In the genomic region with DNA sequence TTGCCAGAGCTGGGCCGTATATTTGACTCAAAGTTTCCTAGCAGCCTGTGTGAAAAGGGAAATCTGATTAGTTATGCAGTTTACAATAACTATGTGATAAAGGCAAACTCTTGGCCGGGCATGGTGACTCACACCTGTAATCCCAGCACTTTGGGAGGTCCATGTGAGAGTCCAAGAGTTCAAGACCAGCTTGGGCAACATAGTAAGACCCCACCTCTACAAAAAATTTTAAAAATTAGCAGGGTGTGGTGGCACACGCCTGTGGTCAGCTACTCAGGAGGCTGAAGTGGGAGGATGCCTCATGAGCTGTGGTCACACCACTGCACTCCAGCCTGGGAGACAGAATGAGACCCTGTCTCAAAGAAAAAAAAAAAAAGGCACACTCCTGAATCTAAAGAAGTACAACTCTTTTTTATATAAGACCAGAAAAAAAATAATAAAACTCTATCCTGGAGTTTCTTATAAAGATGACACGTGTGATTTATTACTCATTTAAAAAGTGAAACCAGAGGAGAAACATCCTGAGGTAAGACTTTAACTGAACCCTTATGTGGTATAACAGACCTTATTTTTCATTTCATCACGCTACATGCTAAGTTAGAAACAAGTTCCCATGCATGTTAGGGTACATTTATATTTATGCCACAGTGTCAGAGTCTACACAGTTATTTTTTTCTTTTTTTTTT, we compare ENCODE assay signal across 8 cellular contexts. TPM values are rescaled to one million over a fixed set of nuclear protein-coding genes. Genes with fewer than 3 reads are reported as not detected.
A peak's percentile ranks its signal among the peaks of the same experiment; 100 is the strongest.
DNase-seq lines count a peak whose midpoint lies in the region; ATAC-seq and TF ChIP-seq lines count a peak whose summit lies in the region.

No MANE protein-coding gene starts in this region.

- H3K9ac ChIP-seq in KMS-11 = peak overlapping the region; percentile 93; the same call in 1 of the 2 replicates

- no peaks in the 10 kb centered on the region for H3K79me2 ChIP-seq in ACC112 (ENCODE audit: control insufficient read depth, insufficient read depth, low read length, unreplicated experiment)
- no peaks in the 10 kb centered on the region for H3K79me2 ChIP-seq in KMS-11 (ENCODE audit: insufficient read depth, low read depth)

- no peaks in the 10 kb centered on the region for H4K20me1 ChIP-seq in KMS-11 (ENCODE audit: insufficient read depth)

- TF ChIP-seq POLR2A in testis (IDR thresholded peaks at IDR 0.05) = no peak

- H3K27me3 ChIP-seq in ACC112 (ENCODE audit: insufficient read depth, low read length) (no peaks in the 10 kb centered on the region), KMS-11 (ENCODE audit: insufficient read depth, low read depth) (no peaks in the 10 kb centered on the region), testis (no peaks in the 10 kb centered on the region)

- peak; percentile 43 for DNase-seq in activated T-helper 2 cell treated with anti-CD3 and anti-CD28 coated beads, Interferon-gamma antibody, Interleukin-2, Interleukin-4, amounts not matched to agents 10 μg/mL and 5 μg/mL and 100 μg/mL, durations not matched to agents 14 hours and 24 hours and 36 hours (ENCODE audit: low spot score)
- DNase-seq in stimulated activated effector memory CD8-positive, alpha-beta T cell treated with anti-CD3 and anti-CD28 coated beads, Interleukin-12 subunit alpha, Interleukin-12 subunit beta, amount 100 ng/mL, for 72 hours (ENCODE audit: low spot score in 2 of 2) = peak; percentile 20 to 67
- no peak for DNase-seq in NCI-H526 treated with DMSO at 0.1 percent for 48 hours (lab: John Stamatoyannopoulos, UW)
- no peak for DNase-seq in testis
- no peak for DNase-seq in head of caudate nucleus

- H3K27ac ChIP-seq in ACC112 (ENCODE audit: low read depth, low read length) (peak overlapping the region; percentile 4; the same call in 1 of the 2 replicates), KMS-11 (peak overlapping the region; percentile 100), testis (no peak overlapping the region)

- H3K4me1 ChIP-seq in ACC112 (ENCODE audit: control insufficient read depth, insufficient read depth, low read length, unreplicated experiment) (peaks cover 25% of the 10 kb centered on the region), KMS-11 (ENCODE audit: low read depth, poor library complexity, severe bottlenecking) (peaks cover 71% of the 10 kb centered on the region), testis (no peaks in the 10 kb centered on the region)

- H3K4me3 Mint-ChIP-seq in activated T-helper 2 cell treated with anti-CD3 and anti-CD28 coated beads, Interferon-gamma antibody, Interleukin-2, Interleukin-4, amounts not matched to agents 10 μg/mL and 5 μg/mL and 100 μg/mL, durations not matched to agents 14 hours and 24 hours and 36 hours (ENCODE audit: low read depth) = no peak overlapping the region
- peak overlapping the region; percentile 73 for H3K4me3 Mint-ChIP-seq in stimulated activated effector memory CD8-positive, alpha-beta T cell treated with anti-CD3 and anti-CD28 coated beads, Interleukin-12 subunit alpha, Interleukin-12 subunit beta, amount 100 ng/mL, for 72 hours

- 88 to 90% methylated on average over 5 of the region's 5 CpGs for WGBS in testis, 2 donors

- H3K9me3 Mint-ChIP-seq in activated T-helper 2 cell treated with anti-CD3 and anti-CD28 coated beads, Interferon-gamma antibody, Interleukin-2, Interleukin-4, amounts not matched to agents 10 μg/mL and 5 μg/mL and 100 μg/mL, durations not matched to agents 14 hours and 24 hours and 36 hours = no peaks in the 10 kb centered on the region
- no peaks in the 10 kb centered on the region for H3K9me3 Mint-ChIP-seq in stimulated activated effector memory CD8-positive, alpha-beta T cell treated with anti-CD3 and anti-CD28 coated beads, Interleukin-12 subunit alpha, Interleukin-12 subunit beta, amount 100 ng/mL, for 72 hours

- H2AFZ ChIP-seq in ACC112 (ENCODE audit: low read length, unreplicated experiment) = no peak overlapping the region
- H2AFZ ChIP-seq in KMS-11 (ENCODE audit: low read depth) = peak overlapping the region; percentile 59; the same call in 1 of the 2 replicates

- peak overlapping the region; percentile 97 for H3K4me2 ChIP-seq in KMS-11

- TF ChIP-seq CTCF in KMS-11 (conservative IDR thresholded peaks at IDR 0.05; ENCODE audit: low read depth, low read length) = no peak
- TF ChIP-seq CTCF in testis (IDR thresholded peaks at IDR 0.05) = no peak

- intact Hi-C loops in activated T-helper 2 cell treated with anti-CD3 and anti-CD28 coated beads, Interferon-gamma antibody, Interleukin-2, Interleukin-4, amounts not matched to agents 10 μg/mL and 5 μg/mL and 100 μg/mL, durations not matched to agents 14 hours and 24 hours and 36 hours (cut with micrococcal nuclease) = loop anchor here (1.0 to 5.0 kb wide), 6 partner anchors 8 to 389 kb away; a partner anchor contains a TSS
- intact Hi-C loops in testis (cut with DNase I; ENCODE audit: low total_unique reads) (no loop called here), head of caudate nucleus (cut with DNase I) (no loop called here)

- no peak overlapping the region for H3K4me3 ChIP-seq in ACC112 (ENCODE audit: low read depth, low read length)
- no peak overlapping the region for H3K4me3 ChIP-seq in KMS-11 (IDR thresholded peaks at IDR 0.05; ENCODE audit: insufficient read depth, low read depth, low read length)
- H3K4me3 ChIP-seq in testis = no peak overlapping the region

- H3K36me3 ChIP-seq in ACC112 (ENCODE audit: insufficient read depth, low read length) = no peaks in the 10 kb centered on the region
- H3K36me3 ChIP-seq in KMS-11 (ENCODE audit: insufficient read depth) = no peaks in the 10 kb centered on the region
- no peaks in the 10 kb centered on the region for H3K36me3 ChIP-seq in testis (ENCODE audit: low read depth, missing control alignments)

- H3K4me1 Mint-ChIP-seq in activated T-helper 2 cell treated with anti-CD3 and anti-CD28 coated beads, Interferon-gamma antibody, Interleukin-2, Interleukin-4, amounts not matched to agents 10 μg/mL and 5 μg/mL and 100 μg/mL, durations not matched to agents 14 hours and 24 hours and 36 hours (ENCODE audit: low read depth) = peaks cover 47% of the 10 kb centered on the region
- H3K4me1 Mint-ChIP-seq in stimulated activated effector memory CD8-positive, alpha-beta T cell treated with anti-CD3 and anti-CD28 coated beads, Interleukin-12 subunit alpha, Interleukin-12 subunit beta, amount 100 ng/mL, for 72 hours = peaks cover 31% of the 10 kb centered on the region

- peaks cover 28% of the 10 kb centered on the region for H3K36me3 Mint-ChIP-seq in activated T-helper 2 cell treated with anti-CD3 and anti-CD28 coated beads, Interferon-gamma antibody, Interleukin-2, Interleukin-4, amounts not matched to agents 10 μg/mL and 5 μg/mL and 100 μg/mL, durations not matched to agents 14 hours and 24 hours and 36 hours (ENCODE audit: low read depth)
- peaks cover 21% of the 10 kb centered on the region for H3K36me3 Mint-ChIP-seq in stimulated activated effector memory CD8-positive, alpha-beta T cell treated with anti-CD3 and anti-CD28 coated beads, Interleukin-12 subunit alpha, Interleukin-12 subunit beta, amount 100 ng/mL, for 72 hours

- H3K27ac Mint-ChIP-seq in activated T-helper 2 cell treated with anti-CD3 and anti-CD28 coated beads, Interferon-gamma antibody, Interleukin-2, Interleukin-4, amounts not matched to agents 10 μg/mL and 5 μg/mL and 100 μg/mL, durations not matched to agents 14 hours and 24 hours and 36 hours = peak overlapping the region; percentile 98
- H3K27ac Mint-ChIP-seq in stimulated activated effector memory CD8-positive, alpha-beta T cell treated with anti-CD3 and anti-CD28 coated beads, Interleukin-12 subunit alpha, Interleukin-12 subunit beta, amount 100 ng/mL, for 72 hours = peak overlapping the region; percentile 95

- no peaks in the 10 kb centered on the region for H3K9me3 ChIP-seq in testis

- H3K27me3 Mint-ChIP-seq in activated T-helper 2 cell treated with anti-CD3 and anti-CD28 coated beads, Interferon-gamma antibody, Interleukin-2, Interleukin-4, amounts not matched to agents 10 μg/mL and 5 μg/mL and 100 μg/mL, durations not matched to agents 14 hours and 24 hours and 36 hours (ENCODE audit: low read depth) = no peaks in the 10 kb centered on the region

- ATAC-seq in GM21390 (IDR thresholded peaks at IDR 0.05; ENCODE audit: unreplicated experiment) = peak; percentile 31
- peak; percentile 73 for ATAC-seq in stimulated activated effector memory CD8-positive, alpha-beta T cell treated with anti-CD3 and anti-CD28 coated beads, Interleukin-12 subunit alpha, Interleukin-12 subunit beta, amount 100 ng/mL, for 72 hours

RNA-seq across cellular contexts. Expression of a gene that starts 32.6 kb away (rescaled TPM):
- 82.6 and 86.3 TPM in 2 replicates for total RNA-seq in activated T-helper 2 cell treated with anti-CD3 and anti-CD28 coated beads, Interferon-gamma antibody, Interleukin-2, Interleukin-4, amounts not matched to agents 10 μg/mL and 5 μg/mL and 100 μg/mL, durations not matched to agents 14 hours and 24 hours and 36 hours
- 10 to 100 TPM; 53.9 to 56.9 TPM for total RNA-seq in testis
- 141 TPM for polyA plus RNA-seq in testis (ENCODE audit: insufficient read depth, low read depth, low replicate concordance)

RNA-seq across cellular contexts. Expression of a gene that starts 32.9 kb away (rescaled TPM):
- 2,676 and 2,847 TPM in 2 replicates for total RNA-seq in activated T-helper 2 cell treated with anti-CD3 and anti-CD28 coated beads, Interferon-gamma antibody, Interleukin-2, Interleukin-4, amounts not matched to agents 10 μg/mL and 5 μg/mL and 100 μg/mL, durations not matched to agents 14 hours and 24 hours and 36 hours
- 1,000 to 10,000 TPM; 2,819 to 3,571 TPM for total RNA-seq in testis
- polyA plus RNA-seq in testis (ENCODE audit: insufficient read depth, low read depth, low replicate concordance) = 1,824 TPM

RNA-seq across cellular contexts. Expression of a gene that starts 57.5 kb away (rescaled TPM):
- total RNA-seq in activated T-helper 2 cell treated with anti-CD3 and anti-CD28 coated beads, Interferon-gamma antibody, Interleukin-2, Interleukin-4, amounts not matched to agents 10 μg/mL and 5 μg/mL and 100 μg/mL, durations not matched to agents 14 hours and 24 hours and 36 hours = 67.9 and 71.2 TPM in 2 replicates
- total RNA-seq in testis = 10 to 100 TPM; 19.1 to 44.1 TPM
- polyA plus RNA-seq in testis (ENCODE audit: insufficient read depth, low read depth, low replicate concordance) = 82.5 TPM

Comparison
In these comparisons a context has a peak if more than half of its experiments do, and no peak if none do; other contexts are left out.
1. H3K27ac ChIP-seq: peak in ACC112 (single experiment) and KMS-11 (single experiment); none in testis (0 of 2).
2. DNase-seq: peak in activated T-helper 2 cell treated with anti-CD3 and anti-CD28 coated beads, Interferon-gamma antibody, Interleukin-2, Interleukin-4, amounts not matched to agents 10 μg/mL and 5 μg/mL and 100 μg/mL, durations not matched to agents 14 hours and 24 hours and 36 hours (single experiment) and stimulated activated effector memory CD8-positive, alpha-beta T cell treated with anti-CD3 and anti-CD28 coated beads, Interleukin-12 subunit alpha, Interleukin-12 subunit beta, amount 100 ng/mL, for 72 hours (2 of 2); none in NCI-H526 treated with DMSO at 0.1 percent for 48 hours (single experiment), testis (single experiment) and head of caudate nucleus (0 of 42).